ENCODE assay signal across 12 cellular contexts in genomic region chr17:74531231-74531761, GRCh38. TPM values are rescaled to one million over a fixed set of nuclear protein-coding genes. Genes with fewer than 3 reads are reported as not detected.
DNase-seq lines count a peak whose midpoint lies in the region; ATAC-seq and TF ChIP-seq lines count a peak whose summit lies in the region.
"Had no signal": no experiment of that assay in that cellular context is flagged by ENCODE, and none has a peak within 500 bp of the region (broad histone marks: within the 10 kb centered on the region; RNA-seq: fewer than 3 reads in every experiment).

CD300LB (minus strand) TSS chr17:74531475; CDS start chr17:74531350, 125 bp downstream.

- no peaks in the 10 kb centered on the region for H3K9me3 Mint-ChIP-seq in natural killer cell treated with Interleukin-12 subunit alpha and Interleukin-12 subunit beta and Interleukin-15 and Interleukin-18, amount 100 ng/mL, for 72 hours
- no peaks in the 10 kb centered on the region for H3K9me3 Mint-ChIP-seq in progenitor cell of endocrine pancreas (ENCODE audit: low read depth)
- H3K9me3 Mint-ChIP-seq: activated T-helper 17 cell treated with anti-CD3 and anti-CD28 coated beads, Interleukin-2, amount 50 U/mL, for 72 hours had no signal

- peak within 1 kb of the TSS; percentile 77 for H3K4me3 Mint-ChIP-seq in natural killer cell treated with Interleukin-12 subunit alpha and Interleukin-12 subunit beta and Interleukin-15 and Interleukin-18, amount 100 ng/mL, for 72 hours
- H3K4me3 Mint-ChIP-seq in progenitor cell of endocrine pancreas (ENCODE audit: low read depth) = no peak within 1 kb of the TSS
- H3K4me3 Mint-ChIP-seq: activated T-helper 17 cell treated with anti-CD3 and anti-CD28 coated beads, Interleukin-2, amount 50 U/mL, for 72 hours had no signal

- H3K9ac ChIP-seq in DND-41 (ENCODE audit: low read depth, low read length) = no peak within 1 kb of the TSS
- no peak within 1 kb of the TSS for H3K9ac ChIP-seq in MM.1S (ENCODE audit: low read length)
- H3K9ac ChIP-seq in colonic mucosa (ENCODE audit: low read depth in 2 of 2, low read length in 2 of 2) = no peak within 1 kb of the TSS

- TF ChIP-seq CTCF in DND-41 (IDR thresholded peaks at IDR 0.05; ENCODE audit: borderline replicate concordance, extremely low read depth, low read length, poor library complexity, severe bottlenecking) = no peak
- no peak for TF ChIP-seq CTCF in MM.1S (IDR thresholded peaks at IDR 0.05; ENCODE audit: low read length)
- TF ChIP-seq CTCF in colonic mucosa (IDR thresholded peaks at IDR 0.05) = no peak
- no peak for TF ChIP-seq CTCF in progenitor cell of endocrine pancreas (IDR thresholded peaks at IDR 0.05; ENCODE audit: unreplicated experiment)

- ATAC-seq in DND-41 (ENCODE audit: insufficient read depth, low read depth) = no peak
- no peak for ATAC-seq in natural killer cell treated with Interleukin-12 subunit alpha and Interleukin-12 subunit beta and Interleukin-15 and Interleukin-18, amount 100 ng/mL, for 72 hours
- ATAC-seq: activated T-helper 17 cell treated with anti-CD3 and anti-CD28 coated beads, Interleukin-2, amount 50 U/mL, for 72 hours had no signal

- H3K4me1 ChIP-seq in DND-41 (ENCODE audit: insufficient read depth, low read length) (no peaks in the 10 kb centered on the region), MM.1S (ENCODE audit: low read length) (no peaks in the 10 kb centered on the region), colonic mucosa (no peaks in the 10 kb centered on the region)
- H3K4me1 ChIP-seq: esophagus squamous epithelium had no signal

- H3K9me2 ChIP-seq in MM.1S (replicated peaks; ENCODE audit: insufficient read depth, low read length) = no peaks in the 10 kb centered on the region

- peak within 1 kb of the TSS; percentile 66 to 86 for H3K27ac Mint-ChIP-seq in natural killer cell treated with Interleukin-12 subunit alpha and Interleukin-12 subunit beta and Interleukin-15 and Interleukin-18, amount 100 ng/mL, for 72 hours
- no peak within 1 kb of the TSS for H3K27ac Mint-ChIP-seq in progenitor cell of endocrine pancreas
- H3K27ac Mint-ChIP-seq: activated T-helper 17 cell treated with anti-CD3 and anti-CD28 coated beads, Interleukin-2, amount 50 U/mL, for 72 hours had no signal

- H2AFZ ChIP-seq in DND-41 (ENCODE audit: low read depth, low read length) (no peak within 1 kb of the TSS), MM.1S (ENCODE audit: low read length) (no peak within 1 kb of the TSS)

- H3K4me2 ChIP-seq in DND-41 (ENCODE audit: insufficient read depth, low read length) = no peak within 1 kb of the TSS
- H3K4me2 ChIP-seq in MM.1S (ENCODE audit: low read depth, low read length) = peak within 1 kb of the TSS; percentile 30; the same call in 1 of the 2 replicates

- no peak within 1 kb of the TSS for H3K27ac ChIP-seq in DND-41 (ENCODE audit: low read length)
- H3K27ac ChIP-seq in MM.1S (ENCODE audit: low read length) = no peak within 1 kb of the TSS
- H3K27ac ChIP-seq in colonic mucosa = no peak within 1 kb of the TSS
- H3K27ac ChIP-seq: VCaP had no signal

- intact Hi-C loops in colonic mucosa (cut with DNase I) = no loop called here

- H3K36me3 ChIP-seq in DND-41 (ENCODE audit: insufficient read depth, low read length) (no peaks in the 10 kb centered on the region), MM.1S (replicated peaks; ENCODE audit: insufficient read depth, low read length) (no peaks in the 10 kb centered on the region), colonic mucosa (no peaks in the 10 kb centered on the region)
- H3K36me3 ChIP-seq: esophagus squamous epithelium had no signal

- no peaks in the 10 kb centered on the region for H3K9me3 ChIP-seq in DND-41 (ENCODE audit: insufficient read depth, low read length, severe bottlenecking)
- no peaks in the 10 kb centered on the region for H3K9me3 ChIP-seq in MM.1S (replicated peaks; ENCODE audit: insufficient read depth, low read length)
- no peaks in the 10 kb centered on the region for H3K9me3 ChIP-seq in colonic mucosa

- H3K36me3 Mint-ChIP-seq in natural killer cell treated with Interleukin-12 subunit alpha and Interleukin-12 subunit beta and Interleukin-15 and Interleukin-18, amount 100 ng/mL, for 72 hours = no peaks in the 10 kb centered on the region
- H3K36me3 Mint-ChIP-seq in progenitor cell of endocrine pancreas (ENCODE audit: insufficient read depth) = no peaks in the 10 kb centered on the region

- no peaks in the 10 kb centered on the region for H3K79me2 ChIP-seq in DND-41 (ENCODE audit: insufficient read depth, low read length)
- H3K79me2 ChIP-seq in MM.1S (ENCODE audit: low read length) = no peaks in the 10 kb centered on the region

- peaks cover 23 to 44% of the 10 kb centered on the region in 2 donors for H3K4me1 Mint-ChIP-seq in natural killer cell treated with Interleukin-12 subunit alpha and Interleukin-12 subunit beta and Interleukin-15 and Interleukin-18, amount 100 ng/mL, for 72 hours (ENCODE audit: low read depth in 2 of 2)
- no peaks in the 10 kb centered on the region for H3K4me1 Mint-ChIP-seq in progenitor cell of endocrine pancreas (ENCODE audit: low read depth)
- H3K4me1 Mint-ChIP-seq: activated T-helper 17 cell treated with anti-CD3 and anti-CD28 coated beads, Interleukin-2, amount 50 U/mL, for 72 hours had no signal

- peak; percentile 2 for DNase-seq in DND-41
- DNase-seq in MM.1S = no peak
- peak; percentile 12 for DNase-seq in colonic mucosa
- no peak for DNase-seq in natural killer cell treated with Interleukin-12 subunit alpha and Interleukin-12 subunit beta and Interleukin-15 and Interleukin-18, amount 100 ng/mL, for 72 hours (ENCODE audit: low spot score)
- no peak for DNase-seq in COR-L47 (lab: John Stamatoyannopoulos, UW)
- no peak for DNase-seq in occipital lobe (lab: John Stamatoyannopoulos, UW)
- DNase-seq in progenitor cell of endocrine pancreas (ENCODE audit: low spot score, unreplicated experiment) = no peak
- DNase-seq in NCI-H2171 (lab: John Stamatoyannopoulos, UW) = no peak
- DNase-seq: esophagus squamous epithelium had no signal

- H4K20me1 ChIP-seq in DND-41 (ENCODE audit: insufficient read depth, low read length) (no peaks in the 10 kb centered on the region), MM.1S (ENCODE audit: insufficient read depth, low read length) (no peaks in the 10 kb centered on the region)

- H3F3A ChIP-seq in MM.1S (ENCODE audit: insufficient read depth, low read length) = no peaks in the 10 kb centered on the region

- H3K27me3 Mint-ChIP-seq in natural killer cell treated with Interleukin-12 subunit alpha and Interleukin-12 subunit beta and Interleukin-15 and Interleukin-18, amount 100 ng/mL, for 72 hours = no peaks in the 10 kb centered on the region
- H3K27me3 Mint-ChIP-seq in progenitor cell of endocrine pancreas = peaks cover 28% of the 10 kb centered on the region

- H3K4me3 ChIP-seq in DND-41 (ENCODE audit: low read depth in 1 of 2, low read length in 2 of 2) (no peak within 1 kb of the TSS), MM.1S (ENCODE audit: low read length) (no peak within 1 kb of the TSS), colonic mucosa (no peak within 1 kb of the TSS)

- H3K27me3 ChIP-seq in DND-41 (ENCODE audit: insufficient read depth, low read length, poor library complexity) = peaks cover 2% of the 10 kb centered on the region
- peaks cover 98% of the 10 kb centered on the region for H3K27me3 ChIP-seq in MM.1S (replicated peaks; ENCODE audit: insufficient read depth, low read length)
- H3K27me3 ChIP-seq in colonic mucosa = no peaks in the 10 kb centered on the region

RNA-seq across cellular contexts. Expression of gene CD300LB, which starts in this region (rescaled TPM):
- total RNA-seq in colonic mucosa (under 1 TPM in 1 of 2 donors, not detected in 1; 0.69 TPM), occipital lobe (not detected), progenitor cell of endocrine pancreas (not detected in 2 replicates)
- under 1 TPM; 0.17 to 0.39 TPM for total RNA-seq in natural killer cell treated with Interleukin-12 subunit alpha and Interleukin-12 subunit beta and Interleukin-15 and Interleukin-18, amount 100 ng/mL, for 72 hours
- total RNA-seq: activated T-helper 17 cell treated with anti-CD3 and anti-CD28 coated beads, Interleukin-2, amount 50 U/mL, for 72 hours; RPMI7951 had no signal

Comparison
In these comparisons a context has a peak if more than half of its experiments do, and no peak if none do; other contexts are left out.
1. Peak in DNase-seq in colonic mucosa; RNA of the gene not detected or under 1 TPM.